In genomic region chr18:75209952-75210261, GRCh38 we compare ENCODE assay signal across 8 cellular contexts. TPM values are rescaled to one million over a fixed set of nuclear protein-coding genes. Genes with fewer than 3 reads are reported as not detected.
A peak's percentile ranks its signal among the peaks of the same experiment; 100 is the strongest.
DNase-seq lines count a peak whose midpoint lies in the region; ATAC-seq, FAIRE-seq and TF ChIP-seq lines count a peak whose summit lies in the region.

No MANE protein-coding gene starts in this region.

- CTCF ChIA-PET in A549 (lab: Yijun Ruan, JAX): interaction anchor here (1.3 kb wide), 1 partner anchor 22 kb away, joined by 3 read pairs; no protein-coding TSS in a partner anchor

- peak overlapping the region; percentile 98 to 99 for H3K27ac Mint-ChIP-seq in activated naive CD4-positive, alpha-beta T cell treated with anti-CD3 and anti-CD28 coated beads, Interleukin-2, amount 50 U/mL, for 72 hours

- no peaks in the 10 kb centered on the region for H3K27me3 ChIP-seq in tibial artery

- no peak for TF ChIP-seq POLR2A in A549 (IDR thresholded peaks at IDR 0.05; ENCODE audit: low read length)

- no peak for TF ChIP-seq RAD21 in A549 (conservative IDR thresholded peaks at IDR 0.05 in 1 of 2, IDR thresholded peaks at IDR 0.05 in 1 of 2)

- TF ChIP-seq CTCF in A549 (IDR thresholded peaks at IDR 0.05) (no peak), GM12865 (IDR thresholded peaks at IDR 0.05; ENCODE audit: insufficient read depth, low read depth, low read length, missing control alignments) (no peak), kidney (IDR thresholded peaks at IDR 0.05; ENCODE audit: borderline replicate concordance, extremely low read depth, insufficient read depth) (no peak), tibial artery (IDR thresholded peaks at IDR 0.05) (no peak)

- H3K4me1 ChIP-seq in A549 (peaks cover 22% of the 10 kb centered on the region), kidney (ENCODE audit: control insufficient read depth in 1 of 2, insufficient read depth in 1 of 2, low read depth in 1 of 2, low read length in 2 of 2) (peaks cover 19 to 27% of the 10 kb centered on the region in 2 donors), tibial artery (peaks cover 0 to 54% (median 38%) of the 10 kb centered on the region in 4 donors)

- POLR2A ChIA-PET in A549 (lab: Yijun Ruan, JAX): no interaction called here

- peak overlapping the region; percentile 56 to 72 for H3K9ac ChIP-seq in kidney (ENCODE audit: low read length in 2 of 2)

- peak overlapping the region; percentile 83 for H3K4me3 ChIP-seq in A549
- peak overlapping the region; percentile 93 for H3K4me3 ChIP-seq in GM12865 (ENCODE audit: low read depth, low read length)
- H3K4me3 ChIP-seq in kidney (ENCODE audit: low read length in 2 of 2): peak overlapping the region; percentile 84 to 87
- H3K4me3 ChIP-seq in tibial artery: peak overlapping the region; percentile 83 to 96

- H3K9me3 Mint-ChIP-seq in activated naive CD4-positive, alpha-beta T cell treated with anti-CD3 and anti-CD28 coated beads, Interleukin-2, amount 50 U/mL, for 72 hours: no peaks in the 10 kb centered on the region

- no peak for ATAC-seq in A549
- no peak for ATAC-seq in activated naive CD4-positive, alpha-beta T cell treated with anti-CD3 and anti-CD28 coated beads, Interleukin-2, amount 50 U/mL, for 72 hours

- H3K36me3 Mint-ChIP-seq in activated naive CD4-positive, alpha-beta T cell treated with anti-CD3 and anti-CD28 coated beads, Interleukin-2, amount 50 U/mL, for 72 hours: peaks cover 33 to 42% of the 10 kb centered on the region in 2 donors

- TF ChIP-seq EP300 in A549 (IDR thresholded peaks at IDR 0.05): no peak

- peak overlapping the region; percentile 92 to 99 for H3K27ac ChIP-seq in A549
- peak overlapping the region; percentile 96 for H3K27ac ChIP-seq in kidney (ENCODE audit: low read depth in 2 of 2, low read length in 2 of 2)
- peak overlapping the region; percentile 97 to 98 for H3K27ac ChIP-seq in tibial artery

- H3K4me2 ChIP-seq in A549: peak overlapping the region; percentile 74

- FAIRE-seq in A549 (lab: Jason Lieb, UNC) (no peak), kidney (lab: Jason Lieb, UNC) (no peak)

- no peak for DNase-seq in A549 (ENCODE audit: low read depth in 1 of 2, low spot score in 1 of 2)
- DNase-seq in GM12865 (ENCODE audit: low read depth): no peak
- DNase-seq in activated naive CD4-positive, alpha-beta T cell treated with anti-CD3 and anti-CD28 coated beads, Interleukin-2, amount 50 U/mL, for 72 hours (ENCODE audit: low spot score in 2 of 2): no peak
- DNase-seq in kidney: no peak
- no peak for DNase-seq in tibial artery
- DNase-seq in posterior vena cava (ENCODE audit: low spot score): no peak
- no peak for DNase-seq in SK-N-DZ (ENCODE audit: low spot score)
- DNase-seq in NCI-H345 treated with DMSO at 0.1 percent for 48 hours (lab: John Stamatoyannopoulos, UW; ENCODE audit: unreplicated experiment): no peak

- H3K9me3 ChIP-seq in A549 (no peaks in the 10 kb centered on the region), kidney (ENCODE audit: control insufficient read depth in 1 of 2, low read length in 2 of 2) (no peaks in the 10 kb centered on the region), tibial artery (no peaks in the 10 kb centered on the region)

- WGBS in A549 (ENCODE audit: missing lambda C conversion rate): 4% methylated on average over 8 of the region's 8 CpGs

- no peaks in the 10 kb centered on the region for H3K36me3 ChIP-seq in kidney (ENCODE audit: control insufficient read depth in 1 of 2, insufficient read depth in 2 of 2, low read length in 2 of 2)
- no peaks in the 10 kb centered on the region for H3K36me3 ChIP-seq in tibial artery

- intact Hi-C loops in kidney (cut with DNase I): no loop called here
- intact Hi-C loops in tibial artery (cut with DNase I; ENCODE audit: low total_unique reads): no loop called here
- intact Hi-C loops in posterior vena cava (cut with DNase I): loop anchor here in 1 of 2 donors (2.0 to 10.0 kb wide), 2 partner anchors 39 to 245 kb away; no protein-coding TSS in a partner anchor

TF ChIP-seq in A549, 52 proteins besides CTCF, POLR2A, EP300 and RAD21:
- TF ChIP-seq PHF8 (IDR thresholded peaks at IDR 0.05; ENCODE audit: borderline replicate concordance, low read depth) (0 out of 2 replicates have a peak, but pooled peaks have one; percentile 9), EHF (CRISPR knock-in tag; IDR thresholded peaks at IDR 0.05) (no peak)

RNA-seq across cellular contexts. Expression of gene TSHZ1, which starts 0.7 kb away (rescaled TPM):
- polyA plus RNA-seq in A549 (2011; rRNA removed): 2.2 and 2.9 TPM in 2 replicates
- polyA plus RNA-seq in A549 (2012; cell fraction: cytosol; rRNA removed): 2.1 and 2.9 TPM in 2 replicates
- polyA plus RNA-seq in A549 (2012; cell fraction: nucleus; rRNA removed): 1.8 and 2.4 TPM in 2 replicates
- polyA plus RNA-seq in A549 (2017; fragmentation: RNase III; extraction: RNeasy Plus Mini Kit Qiagen cat#74134 plus additional on column Dnase treatment): 2.7 to 3.0 TPM (median 2.8 TPM) in 3 replicates
- polyA minus RNA-seq in A549 (2011; rRNA and poly(A)+ RNA removed): 3.8 and 4.0 TPM in 2 replicates
- 10 to 100 TPM in 1 of 2 donors, 1 to 10 TPM in 1; 8.7 to 17.2 TPM for total RNA-seq in activated naive CD4-positive, alpha-beta T cell treated with anti-CD3 and anti-CD28 coated beads, Interleukin-2, amount 50 U/mL, for 72 hours
- total RNA-seq in kidney: 31.3 TPM
- polyA plus RNA-seq in kidney (ENCODE audit: insufficient read depth, low read depth, low replicate concordance): 7.0 TPM
- 10 to 100 TPM; 18.5 to 19.0 TPM for total RNA-seq in posterior vena cava
- polyA plus RNA-seq in SK-N-DZ (2014; cell fraction: cytosol; rRNA removed): 6.2 and 6.4 TPM in 2 replicates
- 4.3 and 4.4 TPM in 2 replicates for polyA plus RNA-seq in SK-N-DZ (2014; cell fraction: nucleus; rRNA removed)

RNA-seq across cellular contexts. Expression of gene PTGR3, which starts 1.0 kb away (rescaled TPM):
- 18.5 and 19.0 TPM in 2 replicates for polyA plus RNA-seq in A549 (2011; rRNA removed)
- polyA plus RNA-seq in A549 (2012; cell fraction: cytosol; rRNA removed): 9.9 and 10.1 TPM in 2 replicates
- polyA plus RNA-seq in A549 (2012; cell fraction: nucleus; rRNA removed): 6.2 and 8.4 TPM in 2 replicates
- 6.3 to 7.2 TPM (median 7.2 TPM) in 3 replicates for polyA plus RNA-seq in A549 (2017; fragmentation: RNase III; extraction: RNeasy Plus Mini Kit Qiagen cat#74134 plus additional on column Dnase treatment)
- 28.2 and 34.6 TPM in 2 replicates for polyA minus RNA-seq in A549 (2011; rRNA and poly(A)+ RNA removed)
- total RNA-seq in activated naive CD4-positive, alpha-beta T cell treated with anti-CD3 and anti-CD28 coated beads, Interleukin-2, amount 50 U/mL, for 72 hours: 10 to 100 TPM; 25.9 to 31.6 TPM
- 36.8 TPM for total RNA-seq in kidney
- polyA plus RNA-seq in kidney (ENCODE audit: insufficient read depth, low read depth, low replicate concordance): 21.1 TPM
- 10 to 100 TPM; 13.7 to 15.8 TPM for total RNA-seq in posterior vena cava
- polyA plus RNA-seq in SK-N-DZ (2014; cell fraction: cytosol; rRNA removed): 10.7 and 11.7 TPM in 2 replicates
- polyA plus RNA-seq in SK-N-DZ (2014; cell fraction: nucleus; rRNA removed): 20.6 and 21.6 TPM in 2 replicates
